13 cellular contexts compared by ENCODE assay signal in genomic region chr10:3868274-3868669, GRCh38.
DNase-seq lines count a peak whose midpoint lies in the region; ATAC-seq and TF ChIP-seq lines count a peak whose summit lies in the region.
"Had no signal": no experiment of that assay in that cellular context is flagged by ENCODE, and none has a peak within 500 bp of the region (broad histone marks: within the 10 kb centered on the region; RNA-seq: fewer than 3 reads in every experiment).

No MANE protein-coding gene starts in this region.

- no peak overlapping the region for H2AFZ ChIP-seq in H9 (ENCODE audit: low read length)

- H3K27me3 ChIP-seq in CD4-positive, CD25-positive, alpha-beta regulatory T cell (ENCODE audit: control insufficient read depth, insufficient read depth, low read length) = no peaks in the 10 kb centered on the region
- H3K27me3 ChIP-seq in H9 (ENCODE audit: insufficient read depth, low read length) = no peaks in the 10 kb centered on the region
- H3K27me3 ChIP-seq: MG63, ovary had no signal

- H4K8ac ChIP-seq in H9 (replicated peaks; ENCODE audit: insufficient read length, low read depth, low read length) = no peak overlapping the region

- H3K23me2 ChIP-seq in H9 (ENCODE audit: insufficient read length, low read depth, low read length, poor library complexity, severe bottlenecking) = no peaks in the 10 kb centered on the region

- no peak overlapping the region for H2AK5ac ChIP-seq in H9 (ENCODE audit: insufficient read length, low read length)

- peak overlapping the region; percentile 55 to 96 (median 79) for H3K27ac Mint-ChIP-seq in CD4-positive, CD25-positive, alpha-beta regulatory T cell
- H3K27ac Mint-ChIP-seq in activated T-helper 17 cell treated with anti-CD3 and anti-CD28 coated beads, Interleukin-2, amount 50 U/mL, for 72 hours = peak overlapping the region; percentile 98
- H3K27ac Mint-ChIP-seq in WTC11 = no peak overlapping the region
- no peak overlapping the region for H3K27ac Mint-ChIP-seq in H9

- H3K9me3 Mint-ChIP-seq in CD4-positive, CD25-positive, alpha-beta regulatory T cell = no peaks in the 10 kb centered on the region
- H3K9me3 Mint-ChIP-seq in activated T-helper 17 cell treated with anti-CD3 and anti-CD28 coated beads, Interleukin-2, amount 50 U/mL, for 72 hours = peaks cover 3% of the 10 kb centered on the region
- H3K9me3 Mint-ChIP-seq in WTC11 = no peaks in the 10 kb centered on the region
- H3K9me3 Mint-ChIP-seq in H9 = no peaks in the 10 kb centered on the region

- no peaks in the 10 kb centered on the region for H3K79me2 ChIP-seq in H9 (ENCODE audit: insufficient read depth, low read length)

- no peak overlapping the region for H3K4me3 ChIP-seq in CD4-positive, CD25-positive, alpha-beta regulatory T cell (ENCODE audit: low read depth, low read length)
- H3K4me3 ChIP-seq: MG63, ovary had no signal

- no peak overlapping the region for H3K56ac ChIP-seq in H9 (ENCODE audit: insufficient read length, low read depth, low read length)

- no peak overlapping the region for H2BK15ac ChIP-seq in H9 (ENCODE audit: low read depth, low read length)

- CTCF ChIA-PET in WTC11 (lab: Charles Lee) = no interaction called here

- no peak overlapping the region for H3K18ac ChIP-seq in H9 (ENCODE audit: insufficient read length, low read depth, low read length)

- WGBS in H9 (ENCODE audit: extremely low coverage, insufficient read length, low lambda C conversion rate) = no CpG with 5 or more reads among the region's 6 CpGs

- H4K91ac ChIP-seq in H9 (ENCODE audit: insufficient read length, low read depth, low read length) = no peak overlapping the region

- no peaks in the 10 kb centered on the region for H3K27me3 Mint-ChIP-seq in CD4-positive, CD25-positive, alpha-beta regulatory T cell
- no peaks in the 10 kb centered on the region for H3K27me3 Mint-ChIP-seq in activated T-helper 17 cell treated with anti-CD3 and anti-CD28 coated beads, Interleukin-2, amount 50 U/mL, for 72 hours
- H3K27me3 Mint-ChIP-seq in WTC11 (ENCODE audit: low read depth) (no peaks in the 10 kb centered on the region), H9 (ENCODE audit: low read depth) (no peaks in the 10 kb centered on the region)

- H3K9ac ChIP-seq in H9 (ENCODE audit: extremely low read depth, insufficient read length, low read length) = no peak overlapping the region

- no peak overlapping the region for H2BK20ac ChIP-seq in H9 (ENCODE audit: low read depth, low read length, poor library complexity, severe bottlenecking)

- DNase-seq in CD4-positive, CD25-positive, alpha-beta regulatory T cell = no peak
- DNase-seq in WTC11 (ENCODE audit: low spot score) = no peak
- DNase-seq in H9 = no peak
- DNase-seq in stimulated activated CD4-positive, alpha-beta T cell treated with anti-CD3 and anti-CD28 coated beads, Interleukin-15, amount 100 ng/mL, for 24 hours = no peak
- no peak for DNase-seq in NCI-H446 treated with DMSO at 0.1 percent for 48 hours (lab: John Stamatoyannopoulos, UW)
- DNase-seq: GDM1; MG63; NCI-H524; ovary; stimulated activated naive CD8-positive, alpha-beta T cell treated with anti-CD3 and anti-CD28 coated beads, Interleukin-15, Interleukin-2, amounts not matched to agents 100 U/mL and 50 U/mL, for 24 hours had no signal

- H4K5ac ChIP-seq in H9 (ENCODE audit: insufficient read length, low read depth, low read length) = no peak overlapping the region

- no peak overlapping the region for H2BK12ac ChIP-seq in H9 (ENCODE audit: insufficient read length, low read depth, low read length)

- H4K20me1 ChIP-seq in H9 (ENCODE audit: control insufficient read depth, insufficient read depth, insufficient read length) = no peaks in the 10 kb centered on the region

- no peaks in the 10 kb centered on the region for H3K79me1 ChIP-seq in H9 (ENCODE audit: insufficient read depth, low read depth, low read length, poor library complexity, severe bottlenecking)

- TF ChIP-seq CTCF in WTC11 (IDR thresholded peaks at IDR 0.05) (no peak), H9 (conservative IDR thresholded peaks at IDR 0.05) (no peak)

- H3K36me3 ChIP-seq in CD4-positive, CD25-positive, alpha-beta regulatory T cell (ENCODE audit: control insufficient read depth, insufficient read depth, low read length) = no peaks in the 10 kb centered on the region
- H3K36me3 ChIP-seq: MG63, ovary had no signal

- no peak overlapping the region for H2BK120ac ChIP-seq in H9 (ENCODE audit: low read depth, low read length, poor library complexity, severe bottlenecking)

- H3K4me3 Mint-ChIP-seq in CD4-positive, CD25-positive, alpha-beta regulatory T cell = peak overlapping the region in 1 of 4 donors; percentile 39
- H3K4me3 Mint-ChIP-seq in activated T-helper 17 cell treated with anti-CD3 and anti-CD28 coated beads, Interleukin-2, amount 50 U/mL, for 72 hours = peak overlapping the region; percentile 72
- no peak overlapping the region for H3K4me3 Mint-ChIP-seq in WTC11
- no peak overlapping the region for H3K4me3 Mint-ChIP-seq in H9

- no peak overlapping the region for H3K4ac ChIP-seq in H9 (ENCODE audit: low read depth, low read length)

- no peaks in the 10 kb centered on the region for H3K9me3 ChIP-seq in CD4-positive, CD25-positive, alpha-beta regulatory T cell (ENCODE audit: control insufficient read depth in 2 of 2, low read length in 2 of 2)
- no peaks in the 10 kb centered on the region for H3K9me3 ChIP-seq in H9 (ENCODE audit: control insufficient read depth, low read depth, low read length)
- H3K9me3 ChIP-seq: MG63, ovary had no signal

- peaks cover 42% of the 10 kb centered on the region for H3K4me1 ChIP-seq in CD4-positive, CD25-positive, alpha-beta regulatory T cell (ENCODE audit: control insufficient read depth, insufficient read depth, low read length, poor library complexity, severe bottlenecking)
- H3K4me1 ChIP-seq in H9 (ENCODE audit: insufficient read depth, low read length) = no peaks in the 10 kb centered on the region; the same call in 1 of the 2 replicates

- no peak overlapping the region for H3K4me2 ChIP-seq in H9 (ENCODE audit: insufficient read depth, insufficient read length, low read length)

- no peak overlapping the region for H3K14ac ChIP-seq in H9 (ENCODE audit: insufficient read depth, low read length)

- no peak overlapping the region for H3T11ph ChIP-seq in H9 (ENCODE audit: low read length)

- peak overlapping the region; percentile 53 for H3K27ac ChIP-seq in CD4-positive, CD25-positive, alpha-beta regulatory T cell (ENCODE audit: insufficient read depth, low read length, poor library complexity, severe bottlenecking)
- H3K27ac ChIP-seq in H9 (ENCODE audit: insufficient read length, low read depth, low read length) = no peak overlapping the region
- H3K27ac ChIP-seq: ovary had no signal

- no peak overlapping the region for H3K23ac ChIP-seq in H9 (ENCODE audit: insufficient read length, low read depth, low read length)

- peaks cover 30 to 59% (median 46%) of the 10 kb centered on the region in 4 donors for H3K4me1 Mint-ChIP-seq in CD4-positive, CD25-positive, alpha-beta regulatory T cell
- peaks cover 57% of the 10 kb centered on the region for H3K4me1 Mint-ChIP-seq in activated T-helper 17 cell treated with anti-CD3 and anti-CD28 coated beads, Interleukin-2, amount 50 U/mL, for 72 hours
- peaks cover 13% of the 10 kb centered on the region for H3K4me1 Mint-ChIP-seq in WTC11
- peaks cover 13 to 19% of the 10 kb centered on the region in 2 experiments for H3K4me1 Mint-ChIP-seq in H9

- no peak for ATAC-seq in CD4-positive, CD25-positive, alpha-beta regulatory T cell (ENCODE audit: low read depth in 2 of 2)
- ATAC-seq in GM19025 (IDR thresholded peaks at IDR 0.05; ENCODE audit: low read depth, unreplicated experiment) (peak; percentile 54), HG02852 (IDR thresholded peaks at IDR 0.05; ENCODE audit: unreplicated experiment) (peak; percentile 52), WTC11 (no peak)
- ATAC-seq in activated T-helper 17 cell treated with anti-CD3 and anti-CD28 coated beads, Interleukin-2, amount 50 U/mL, for 72 hours (replicated peaks) = no peak

- H3K36me3 Mint-ChIP-seq in CD4-positive, CD25-positive, alpha-beta regulatory T cell = no peaks in the 10 kb centered on the region
- H3K36me3 Mint-ChIP-seq in activated T-helper 17 cell treated with anti-CD3 and anti-CD28 coated beads, Interleukin-2, amount 50 U/mL, for 72 hours (ENCODE audit: low read depth) = peaks cover 17% of the 10 kb centered on the region
- H3K36me3 Mint-ChIP-seq in WTC11 = no peaks in the 10 kb centered on the region
- H3K36me3 Mint-ChIP-seq in H9 (ENCODE audit: insufficient read depth in 1 of 3, low read depth in 3 of 3) = no peaks in the 10 kb centered on the region

- no peak overlapping the region for H2BK5ac ChIP-seq in H9 (ENCODE audit: insufficient read length, low read length)

- POLR2A ChIA-PET in WTC11 (lab: Charles Lee) = no interaction called here

TF ChIP-seq in WTC11, 78 proteins besides CTCF, POLR2A, EP300 and RAD21:
- TF ChIP-seq NFE2L1 (CRISPR knock-in tag; IDR thresholded peaks at IDR 0.05) = no peak
TF ChIP-seq in WTC11: peak in this region for 0.

Comparison
In these comparisons a context has a peak if more than half of its experiments do, and no peak if none do; other contexts are left out.
1. ATAC-seq: peak in GM19025 (single experiment) and HG02852 (single experiment); none in CD4-positive, CD25-positive, alpha-beta regulatory T cell (0 of 2), activated T-helper 17 cell treated with anti-CD3 and anti-CD28 coated beads, Interleukin-2, amount 50 U/mL, for 72 hours (single experiment) and WTC11 (single experiment).
2. H3K27ac Mint-ChIP-seq: peak in CD4-positive, CD25-positive, alpha-beta regulatory T cell (3 of 3) and activated T-helper 17 cell treated with anti-CD3 and anti-CD28 coated beads, Interleukin-2, amount 50 U/mL, for 72 hours (single experiment); none in WTC11 (single experiment) and H9 (0 of 3).